In genomic region chr12:52953181-52953841, GRCh38 we compare ENCODE assay signal across 33 cellular contexts. TPM values are rescaled to one million over a fixed set of nuclear protein-coding genes. Genes with fewer than 3 reads are reported as not detected.
DNase-seq lines count a peak whose midpoint lies in the region; ATAC-seq, FAIRE-seq and TF ChIP-seq lines count a peak whose summit lies in the region.
"Had no signal": no experiment of that assay in that cellular context is flagged by ENCODE, and none has a peak within 500 bp of the region (broad histone marks: within the 10 kb centered on the region; RNA-seq: fewer than 3 reads in every experiment).

No MANE protein-coding gene starts in this region.

- WGBS in A549 (ENCODE audit: missing lambda C conversion rate): 57% methylated on average over 7 of the region's 7 CpGs

- H3K9me3 ChIP-seq in A549: no peaks in the 10 kb centered on the region
- H3K9me3 ChIP-seq: ascending aorta, esophagus squamous epithelium, heart right ventricle, sigmoid colon, uterus had no signal

- CTCF ChIA-PET in A549 (lab: Yijun Ruan, JAX) (interaction anchor here (1.8 to 44.4 kb wide), 2 partner anchors 58 to 72 kb away, joined by 4 to 1736 read pairs; no protein-coding TSS in a partner anchor), WTC11 (lab: Charles Lee) (interaction anchor here (1.2 to 1.4 kb wide), 3 partner anchors 28 to 68 kb away, joined by 3 to 5 read pairs (median 4); partner anchors contain the start of gene KRT8)

- in situ Hi-C loops in G401 (cut with HindIII; ENCODE audit: low sequenced_read_pairs): no loop called here

- TF ChIP-seq RAD21 in A549 (conservative IDR thresholded peaks at IDR 0.05 in 1 of 2, IDR thresholded peaks at IDR 0.05 in 1 of 2): no peak

- H3K4me3 Mint-ChIP-seq in WTC11 (no peak overlapping the region), mesothelial cell of epicardium (no peak overlapping the region)
- H3K4me3 Mint-ChIP-seq: activated naive CD8-positive, alpha-beta T cell treated with anti-CD3 and anti-CD28 coated beads for 36 hours; B cell; CD8-positive, alpha-beta T cell; H9; T-helper 2 cell treated with Interferon-gamma antibody and Interleukin-4, amounts not matched to agents 5 μg/mL and 100 μg/mL, for 36 hours had no signal

- TF ChIP-seq EP300 in A549 (IDR thresholded peaks at IDR 0.05): no peak

- peak overlapping the region; percentile 93 for H3K4me2 ChIP-seq in A549

- H3K27me3 Mint-ChIP-seq in WTC11 (ENCODE audit: low read depth) (no peaks in the 10 kb centered on the region; the same call in 1 of the 2 replicates), mesothelial cell of epicardium (ENCODE audit: low read depth) (no peaks in the 10 kb centered on the region)
- H3K27me3 Mint-ChIP-seq: activated naive CD8-positive, alpha-beta T cell treated with anti-CD3 and anti-CD28 coated beads for 36 hours; B cell had no signal

- no peaks in the 10 kb centered on the region for H3K9me3 Mint-ChIP-seq in WTC11
- H3K9me3 Mint-ChIP-seq in mesothelial cell of epicardium: no peaks in the 10 kb centered on the region
- H3K9me3 Mint-ChIP-seq: activated naive CD8-positive, alpha-beta T cell treated with anti-CD3 and anti-CD28 coated beads for 36 hours; CD8-positive, alpha-beta T cell; H9; T-helper 2 cell treated with Interferon-gamma antibody and Interleukin-4, amounts not matched to agents 5 μg/mL and 100 μg/mL, for 36 hours had no signal

- POLR2A ChIA-PET in A549 (lab: Yijun Ruan, JAX) (interaction anchor here (0.6 to 1.2 kb wide), 2 partner anchors 10 to 27 kb away, joined by 3 to 13 read pairs; no protein-coding TSS in a partner anchor), WTC11 (lab: Charles Lee) (no interaction called here)

- peak overlapping the region; percentile 91 for H3K27ac Mint-ChIP-seq in WTC11
- H3K27ac Mint-ChIP-seq in mesothelial cell of epicardium: peak overlapping the region; percentile 77
- H3K27ac Mint-ChIP-seq: activated naive CD8-positive, alpha-beta T cell treated with anti-CD3 and anti-CD28 coated beads for 36 hours; B cell; CD8-positive, alpha-beta T cell; T-helper 2 cell treated with Interferon-gamma antibody and Interleukin-4, amounts not matched to agents 5 μg/mL and 100 μg/mL, for 36 hours had no signal

- H3K4me1 ChIP-seq in A549: peaks cover 30% of the 10 kb centered on the region
- H3K4me1 ChIP-seq: uterus had no signal

- ATAC-seq in A549 (no peak), WTC11 (no peak)
- ATAC-seq: CD8-positive, alpha-beta T cell; heart right ventricle; left colon had no signal

- DNase-seq in A549 (ENCODE audit: low read depth in 1 of 2, low spot score in 1 of 2): peak in 1 of 2 experiments; percentile 63
- peak; percentile 82 for DNase-seq in HT-29 (ENCODE audit: low spot score)
- no peak for DNase-seq in WTC11 (ENCODE audit: low spot score)
- no peak for DNase-seq in mesothelial cell of epicardium (ENCODE audit: low spot score in 2 of 2, unreplicated experiment in 2 of 2)
- DNase-seq in DMS114 treated with DMSO at 0.1 percent for 48 hours (lab: John Stamatoyannopoulos, UW; ENCODE audit: unreplicated experiment): no peak
- DNase-seq in NCI-H2107 (lab: John Stamatoyannopoulos, UW): no peak
- no peak for DNase-seq in G401 (ENCODE audit: low spot score)
- no peak for DNase-seq in effector CD8-positive, alpha-beta T cell (lab: John Stamatoyannopoulos, UW)
- DNase-seq: activated CD4-positive, alpha-beta T cell treated with anti-CD3 and anti-CD28 coated beads for 48 hours; activated CD8-positive, alpha-beta memory T cell treated with anti-CD3 and anti-CD28 coated beads for 24 hours; activated effector memory CD4-positive, alpha-beta T cell treated with anti-CD3 and anti-CD28 coated beads, Interleukin-2, amount 50 U/mL, for 16 hours; activated naive CD8-positive, alpha-beta T cell treated with anti-CD3 and anti-CD28 coated beads for 36 hours; activated T-cell treated with anti-CD3 and anti-CD28 coated beads, Interleukin-2, amount 50 U/mL, for 1 hour; caudate nucleus; CD8-positive, alpha-beta T cell; cortex of kidney; DMS153; esophagus squamous epithelium; foreskin melanocyte; GF-D8; H9; heart right ventricle; left colon; mammary epithelial cell; NCI-H1092; NCI-H1930; sigmoid colon; stimulated activated naive CD4-positive, alpha-beta T cell; uterus had no signal

- H3K36me3 Mint-ChIP-seq in WTC11: peaks cover 38% of the 10 kb centered on the region
- H3K36me3 Mint-ChIP-seq in mesothelial cell of epicardium: peaks cover 31% of the 10 kb centered on the region
- H3K36me3 Mint-ChIP-seq: activated naive CD8-positive, alpha-beta T cell treated with anti-CD3 and anti-CD28 coated beads for 36 hours; CD8-positive, alpha-beta T cell had no signal

- TF ChIP-seq CTCF in A549 (IDR thresholded peaks at IDR 0.05) (no peak), WTC11 (IDR thresholded peaks at IDR 0.05) (no peak), mesothelial cell of epicardium (IDR thresholded peaks at IDR 0.05; ENCODE audit: unreplicated experiment) (no peak)

- peak overlapping the region; percentile 96 to 97 for H3K27ac ChIP-seq in A549
- H3K27ac ChIP-seq: ascending aorta, esophagus squamous epithelium, heart right ventricle, sigmoid colon, uterus had no signal

- H3K4me1 Mint-ChIP-seq in WTC11 (peaks cover 41% of the 10 kb centered on the region), mesothelial cell of epicardium (peaks cover 38% of the 10 kb centered on the region)

- H3K4me3 ChIP-seq in A549: peak overlapping the region; percentile 91
- H3K4me3 ChIP-seq: ascending aorta, esophagus squamous epithelium, heart right ventricle, sigmoid colon, uterus had no signal

- TF ChIP-seq POLR2A in A549 (IDR thresholded peaks at IDR 0.05; ENCODE audit: low read length): peak; percentile 29; the same call in 1 of the 2 replicates

- FAIRE-seq in A549 (lab: Jason Lieb, UNC): no peak
- FAIRE-seq: GM19239 had no signal

TF ChIP-seq in A549, 52 proteins besides CTCF, POLR2A, EP300 and RAD21 (continues in another document):
- TF ChIP-seq HOXB5 (CRISPR knock-in tag; IDR thresholded peaks at IDR 0.05) (0 out of 2 replicates have a peak, but pooled peaks have one; percentile 24), FOSL2 (IDR thresholded peaks at IDR 0.05) (no peak), FOSL2 (CRISPR knock-in tag; IDR thresholded peaks at IDR 0.05) (peak; percentile 4; the same call in 1 of the 2 replicates), JUNB (IDR thresholded peaks at IDR 0.05) (no peak), CHD2 (IDR thresholded peaks at IDR 0.05; ENCODE audit: low read length, partially characterized antibody) (peak; percentile 9), JUN (IDR thresholded peaks at IDR 0.05) (peak; percentile 47 to 86; a peak in 4 of 5 replicates), TFCP2L1 (CRISPR knock-in tag; IDR thresholded peaks at IDR 0.05) (peak; percentile 91)

TF ChIP-seq in WTC11, 78 proteins besides CTCF, POLR2A, EP300 and RAD21 (continues in another document):
- no peak for TF ChIP-seq TP53 (CRISPR knock-in tag; IDR thresholded peaks at IDR 0.05)
- TF ChIP-seq E2F4 (CRISPR knock-in tag; IDR thresholded peaks at IDR 0.05; ENCODE audit: borderline replicate concordance, low read depth): no peak

RNA-seq across cellular contexts. Expression of gene KRT18, which starts 4.4 kb away (rescaled TPM):
- 2,476 and 2,635 TPM in 2 replicates for polyA plus RNA-seq in A549 (2011; rRNA removed)
- 2,127 and 2,527 TPM in 2 replicates for polyA plus RNA-seq in A549 (2012; cell fraction: cytosol; rRNA removed)
- 3,075 and 3,600 TPM in 2 replicates for polyA plus RNA-seq in A549 (2012; cell fraction: nucleus; rRNA removed)
- polyA plus RNA-seq in A549 (2017; fragmentation: RNase III; extraction: RNeasy Plus Mini Kit Qiagen cat#74134 plus additional on column Dnase treatment): 2,534 to 2,941 TPM (median 2,752 TPM) in 3 replicates
- polyA minus RNA-seq in A549 (2011; rRNA and poly(A)+ RNA removed): 2,971 and 3,475 TPM in 2 replicates
- 9,796 and 10,041 TPM in 2 replicates for total RNA-seq in HT-29 (2014; rRNA removed; shearing (Covaris generic))
- 461 to 525 TPM (median 465 TPM) in 3 replicates for total RNA-seq in WTC11 (2021)
- total RNA-seq in mesothelial cell of epicardium: 714 to 762 TPM (median 725 TPM) in 3 replicates
- 843 and 873 TPM in 2 replicates for total RNA-seq in G401 (2014; rRNA removed; shearing (Covaris generic))

RNA-seq across cellular contexts. Expression of gene KRT8, which starts 48.4 kb away (rescaled TPM):
- polyA plus RNA-seq in A549 (2011; rRNA removed): 1,385 and 2,250 TPM in 2 replicates
- polyA plus RNA-seq in A549 (2012; cell fraction: cytosol; rRNA removed): 2,547 and 2,774 TPM in 2 replicates
- polyA plus RNA-seq in A549 (2012; cell fraction: nucleus; rRNA removed): 3,370 and 4,681 TPM in 2 replicates
- 3,173 to 3,781 TPM (median 3,633 TPM) in 3 replicates for polyA plus RNA-seq in A549 (2017; fragmentation: RNase III; extraction: RNeasy Plus Mini Kit Qiagen cat#74134 plus additional on column Dnase treatment)
- polyA minus RNA-seq in A549 (2011; rRNA and poly(A)+ RNA removed): 2,077 and 2,477 TPM in 2 replicates
- total RNA-seq in HT-29 (2014; rRNA removed; shearing (Covaris generic)): 5,686 and 5,723 TPM in 2 replicates
- 424 to 477 TPM (median 429 TPM) in 3 replicates for total RNA-seq in WTC11 (2021)
- total RNA-seq in mesothelial cell of epicardium: 1,131 to 1,194 TPM (median 1,142 TPM) in 3 replicates
- 3,912 and 3,929 TPM in 2 replicates for total RNA-seq in G401 (2014; rRNA removed; shearing (Covaris generic))

RNA-seq across cellular contexts. Expression of gene EIF4B, which starts 52.9 kb away (rescaled TPM):
- polyA plus RNA-seq in A549 (2011; rRNA removed) (577 and 650 TPM in 2 replicates), A549 (2017; fragmentation: RNase III; extraction: RNeasy Plus Mini Kit Qiagen cat#74134 plus additional on column Dnase treatment) (363 to 377 TPM (median 375 TPM) in 3 replicates)
- polyA plus RNA-seq in A549 (2012; cell fraction: cytosol; rRNA removed): 209 and 256 TPM in 2 replicates
- 167 and 231 TPM in 2 replicates for polyA plus RNA-seq in A549 (2012; cell fraction: nucleus; rRNA removed)
- polyA minus RNA-seq in A549 (2011; rRNA and poly(A)+ RNA removed): 707 and 843 TPM in 2 replicates
- total RNA-seq in HT-29 (2014; rRNA removed; shearing (Covaris generic)): 401 and 417 TPM in 2 replicates
- total RNA-seq in WTC11 (2021) (730 to 860 TPM (median 838 TPM) in 3 replicates), mesothelial cell of epicardium (544 to 576 TPM (median 554 TPM) in 3 replicates)
- total RNA-seq in G401 (2014; rRNA removed; shearing (Covaris generic)): 1,115 and 1,229 TPM in 2 replicates

Comparison
In these comparisons a context has a peak if more than half of its experiments do, and no peak if none do; other contexts are left out.
1. RNA of gene KRT18, which starts 4.4 kb away (total RNA-seq): 9,796 to 10,041 TPM in HT-29; 843 to 873 TPM in G401, 714 to 762 TPM in mesothelial cell of epicardium and 461 to 525 TPM in WTC11; every median in the first group is over 10 times any median in the second.
2. Of the 8 proteins assayed by ChIP-seq in both WTC11 and A549: peak only in WTC11: none; only in A549: JUN and TP53; in both: none; in neither: 6.